Comparison of ENCODE assay signal across 13 cellular contexts in the genomic region with DNA sequence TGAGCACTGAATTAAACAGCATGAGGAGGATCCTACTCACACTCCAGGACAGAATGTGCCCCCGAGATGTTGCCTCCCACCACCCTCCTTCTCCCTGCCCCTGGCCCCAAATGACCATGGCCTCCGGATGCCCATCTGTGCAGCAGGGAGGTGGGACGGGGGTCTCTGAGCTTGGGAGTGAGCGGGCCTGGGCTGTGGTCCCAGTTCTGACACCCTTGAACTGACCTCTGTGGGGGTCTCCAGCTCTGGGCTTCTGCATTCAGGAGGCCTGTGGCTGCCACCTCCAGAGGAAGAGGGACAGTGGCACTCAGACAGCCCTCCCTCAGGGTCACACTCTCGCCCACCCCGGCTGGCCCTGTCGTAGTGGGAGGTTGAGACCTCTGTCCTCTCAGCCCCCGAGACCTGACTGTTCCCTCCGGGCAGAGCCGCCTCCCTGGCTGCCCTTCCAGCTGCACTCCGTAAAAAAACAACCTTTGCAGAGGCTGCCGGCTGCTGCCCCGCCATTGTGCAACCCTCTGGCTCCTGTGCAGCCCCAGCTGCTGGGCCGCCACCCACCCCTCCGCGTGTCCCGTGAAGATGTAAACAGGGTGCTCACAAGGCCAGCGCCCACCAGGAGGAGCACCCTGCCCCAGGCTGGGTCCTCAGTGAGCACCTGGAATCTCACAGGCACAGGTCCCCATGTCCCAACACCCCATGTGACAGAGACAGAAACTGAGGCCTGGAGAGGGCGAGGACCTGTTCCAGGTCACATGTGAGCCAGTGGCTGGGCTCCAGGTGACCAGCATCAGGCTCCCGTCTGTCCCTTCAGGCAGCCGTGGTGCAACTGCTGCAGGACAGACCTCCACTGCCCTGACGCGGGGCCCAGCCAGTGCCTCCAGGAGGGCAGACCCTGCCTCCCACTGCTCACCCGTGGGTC. TPM values are rescaled to one million over a fixed set of nuclear protein-coding genes. Genes with fewer than 3 reads are reported as not detected.
DNase-seq lines count a peak whose midpoint lies in the region; ATAC-seq, FAIRE-seq and TF ChIP-seq lines count a peak whose summit lies in the region.
"Had no signal": no experiment of that assay in that cellular context is flagged by ENCODE, and none has a peak within 500 bp of the region (broad histone marks: within the 10 kb centered on the region; RNA-seq: fewer than 3 reads in every experiment).

No MANE protein-coding gene starts in this region.

- POLR2A ChIA-PET in activated naive CD8-positive, alpha-beta T cell treated with anti-CD3 and anti-CD28 coated beads, Interleukin-2, amount 10 ng/mL, durations not matched to agents 7 days and 5 days (lab: Charles Lee): no interaction called here

- TF ChIP-seq CTCF in gastroesophageal sphincter (IDR thresholded peaks at IDR 0.05): peak in 3 of 4 experiments; percentile 47 to 67 (median 65)

- H3K27me3 ChIP-seq in gastroesophageal sphincter (no peaks in the 10 kb centered on the region), aorta (ENCODE audit: control insufficient read depth in 1 of 2, insufficient read depth in 2 of 2, low read length in 1 of 2) (no peaks in the 10 kb centered on the region)

- no peaks in the 10 kb centered on the region for H3K36me3 Mint-ChIP-seq in activated naive CD8-positive, alpha-beta T cell treated with anti-CD3 and anti-CD28 coated beads, Interleukin-2, amount 10 ng/mL, durations not matched to agents 7 days and 5 days
- H3K36me3 Mint-ChIP-seq in activated naive CD8-positive, alpha-beta T cell treated with anti-CD3 and anti-CD28 coated beads, Interleukin-2, amount 50 U/mL, for 24 hours (ENCODE audit: low read depth): no peaks in the 10 kb centered on the region

- H3K4me3 ChIP-seq in gastroesophageal sphincter (no peak overlapping the region), aorta (ENCODE audit: low read length in 2 of 2) (no peak overlapping the region)
- H3K4me3 ChIP-seq: skin epidermis had no signal

- no peak overlapping the region for H3K27ac Mint-ChIP-seq in activated naive CD8-positive, alpha-beta T cell treated with anti-CD3 and anti-CD28 coated beads, Interleukin-2, amount 10 ng/mL, durations not matched to agents 7 days and 5 days
- H3K27ac Mint-ChIP-seq in activated naive CD8-positive, alpha-beta T cell treated with anti-CD3 and anti-CD28 coated beads, Interleukin-2, amount 50 U/mL, for 24 hours: no peak overlapping the region

- H3K27me3 Mint-ChIP-seq in activated naive CD8-positive, alpha-beta T cell treated with anti-CD3 and anti-CD28 coated beads, Interleukin-2, amount 10 ng/mL, durations not matched to agents 7 days and 5 days: peaks cover 7% of the 10 kb centered on the region
- H3K27me3 Mint-ChIP-seq in activated naive CD8-positive, alpha-beta T cell treated with anti-CD3 and anti-CD28 coated beads, Interleukin-2, amount 50 U/mL, for 24 hours: peaks cover 4% of the 10 kb centered on the region

- intact Hi-C loops in aorta (cut with DNase I): no loop called here

- H3K4me3 Mint-ChIP-seq in activated naive CD8-positive, alpha-beta T cell treated with anti-CD3 and anti-CD28 coated beads, Interleukin-2, amount 10 ng/mL, durations not matched to agents 7 days and 5 days: no peak overlapping the region
- H3K4me3 Mint-ChIP-seq in activated naive CD8-positive, alpha-beta T cell treated with anti-CD3 and anti-CD28 coated beads, Interleukin-2, amount 50 U/mL, for 24 hours: no peak overlapping the region
- H3K4me3 Mint-ChIP-seq: central memory CD8-positive, alpha-beta T cell had no signal

- peaks cover 3 to 43% (median 16%) of the 10 kb centered on the region in 3 donors for H3K4me1 ChIP-seq in gastroesophageal sphincter
- no peaks in the 10 kb centered on the region for H3K4me1 ChIP-seq in aorta (ENCODE audit: control insufficient read depth in 1 of 2, insufficient read depth in 2 of 2, low read length in 2 of 2)

- no peaks in the 10 kb centered on the region for H3K4me1 Mint-ChIP-seq in activated naive CD8-positive, alpha-beta T cell treated with anti-CD3 and anti-CD28 coated beads, Interleukin-2, amount 10 ng/mL, durations not matched to agents 7 days and 5 days
- H3K4me1 Mint-ChIP-seq in activated naive CD8-positive, alpha-beta T cell treated with anti-CD3 and anti-CD28 coated beads, Interleukin-2, amount 50 U/mL, for 24 hours: no peaks in the 10 kb centered on the region
- H3K4me1 Mint-ChIP-seq: central memory CD8-positive, alpha-beta T cell had no signal

- H3K36me3 ChIP-seq in gastroesophageal sphincter (no peaks in the 10 kb centered on the region), aorta (ENCODE audit: control insufficient read depth in 1 of 2, insufficient read depth in 2 of 2, low read length in 1 of 2) (no peaks in the 10 kb centered on the region)

- TF ChIP-seq POLR2A in gastroesophageal sphincter (IDR thresholded peaks at IDR 0.05): no peak

- peak; percentile 19 for DNase-seq in activated naive CD8-positive, alpha-beta T cell treated with anti-CD3 and anti-CD28 coated beads, Interleukin-2, amount 10 ng/mL, durations not matched to agents 7 days and 5 days
- no peak for DNase-seq in activated naive CD8-positive, alpha-beta T cell treated with anti-CD3 and anti-CD28 coated beads, Interleukin-2, amount 50 U/mL, for 24 hours
- DNase-seq in mucosa of gallbladder (ENCODE audit: low spot score): peak; percentile 36
- DNase-seq in aorta: peak; percentile 56 to 80
- DNase-seq in NOMO-1 (lab: John Stamatoyannopoulos, UW; ENCODE audit: unreplicated experiment in 2 of 2): no peak
- DNase-seq in globus pallidus (ENCODE audit: low spot score): no peak
- DNase-seq in GM19239 (ENCODE audit: insufficient read length, low spot score): no peak
- DNase-seq: NCI-H1092 treated with DMSO at 0.1 percent for 48 hours, NCI-H510A had no signal

- H3K9me3 Mint-ChIP-seq in activated naive CD8-positive, alpha-beta T cell treated with anti-CD3 and anti-CD28 coated beads, Interleukin-2, amount 10 ng/mL, durations not matched to agents 7 days and 5 days: no peaks in the 10 kb centered on the region
- peaks cover 4% of the 10 kb centered on the region for H3K9me3 Mint-ChIP-seq in activated naive CD8-positive, alpha-beta T cell treated with anti-CD3 and anti-CD28 coated beads, Interleukin-2, amount 50 U/mL, for 24 hours

- 55% methylated on average over 8 of the region's 24 CpGs; no CpG with 5 or more reads in 1 of the 2 donors for WGBS in gastroesophageal sphincter (ENCODE audit: low coverage in 1 of 2), 2 donors
- WGBS in aorta, 2 donors: 70 to 77% methylated on average over 23 to 24 of the region's 24 CpGs

- TF ChIP-seq EP300 in gastroesophageal sphincter (IDR thresholded peaks at IDR 0.05): no peak

- no peak for ATAC-seq in activated naive CD8-positive, alpha-beta T cell treated with anti-CD3 and anti-CD28 coated beads, Interleukin-2, amount 10 ng/mL, durations not matched to agents 7 days and 5 days (ENCODE audit: low read depth)
- no peak for ATAC-seq in activated naive CD8-positive, alpha-beta T cell treated with anti-CD3 and anti-CD28 coated beads, Interleukin-2, amount 50 U/mL, for 24 hours
- ATAC-seq in gastroesophageal sphincter (peak; percentile 85), aorta (ENCODE audit: low FRiP score) (peak; percentile 77)

- peaks cover 0 to 12% (median 0%) of the 10 kb centered on the region in 3 donors for H3K9me3 ChIP-seq in gastroesophageal sphincter
- no peaks in the 10 kb centered on the region for H3K9me3 ChIP-seq in aorta (ENCODE audit: control insufficient read depth, low read length)

- H3K27ac ChIP-seq in gastroesophageal sphincter (peak overlapping the region in 3 of 4 donors; percentile 37 to 61 (median 39)), aorta (ENCODE audit: low read depth in 1 of 2, low read length in 2 of 2) (no peak overlapping the region)
- H3K27ac ChIP-seq: skin epidermis had no signal

- FAIRE-seq in GM19239 (lab: Jason Lieb, UNC): no peak

RNA-seq across cellular contexts. Expression of a gene that starts 39.6 kb away (rescaled TPM):
- total RNA-seq in activated naive CD8-positive, alpha-beta T cell treated with anti-CD3 and anti-CD28 coated beads, Interleukin-2, amount 10 ng/mL, durations not matched to agents 7 days and 5 days: not detected
- total RNA-seq in gastroesophageal sphincter: 10 to 100 TPM; 30.2 to 80.5 (median 59.9) TPM
- 20.3 TPM for total RNA-seq in mucosa of gallbladder
- 100 to 1,000 TPM in 1 of 2 donors, 10 to 100 TPM in 1; 31.8 to 129 TPM for total RNA-seq in aorta
- 1 to 10 TPM; 1.1 to 5.2 TPM for polyA plus RNA-seq in aorta
- total RNA-seq: T-helper 2 cell treated with Interferon-gamma antibody and Interleukin-4, amounts not matched to agents 100 ng/mL and 5 ng/mL, for 36 hours had no signal

Comparison
In these comparisons a context has a peak if more than half of its experiments do, and no peak if none do; other contexts are left out.
1. DNase-seq: peak in activated naive CD8-positive, alpha-beta T cell treated with anti-CD3 and anti-CD28 coated beads, Interleukin-2, amount 10 ng/mL, durations not matched to agents 7 days and 5 days (single experiment), mucosa of gallbladder (single experiment) and aorta (2 of 2); none in activated naive CD8-positive, alpha-beta T cell treated with anti-CD3 and anti-CD28 coated beads, Interleukin-2, amount 50 U/mL, for 24 hours (single experiment), NOMO-1 (0 of 2), globus pallidus (single experiment) and GM19239 (single experiment).
2. ATAC-seq: peak in gastroesophageal sphincter (single experiment) and aorta (single experiment); none in activated naive CD8-positive, alpha-beta T cell treated with anti-CD3 and anti-CD28 coated beads, Interleukin-2, amount 10 ng/mL, durations not matched to agents 7 days and 5 days (single experiment) and activated naive CD8-positive, alpha-beta T cell treated with anti-CD3 and anti-CD28 coated beads, Interleukin-2, amount 50 U/mL, for 24 hours (single experiment).
3. H3K27ac ChIP-seq: peak in gastroesophageal sphincter (3 of 4); none in aorta (0 of 2).
4. RNA of a gene that starts 39.6 kb away (total RNA-seq): 31.8 to 129 TPM in aorta, 30.2 to 80.5 TPM in gastroesophageal sphincter and 20.3 TPM in mucosa of gallbladder (single experiment); not detected in activated naive CD8-positive, alpha-beta T cell treated with anti-CD3 and anti-CD28 coated beads, Interleukin-2, amount 10 ng/mL, durations not matched to agents 7 days and 5 days; every median in the first group is over 10 times any median in the second.